In genomic region chr16:24839347-24839972, GRCh38 we compare ENCODE assay signal across 2 cellular contexts.
A peak's percentile ranks its signal among the peaks of the same experiment; 100 is the strongest.
TF ChIP-seq lines count a peak whose summit lies in the region.

No MANE protein-coding gene starts in this region.

TF ChIP-seq in IMR-90, 13 proteins besides CTCF, POLR2A, EP300 and RAD21:
- TF ChIP-seq MAFK (IDR thresholded peaks at IDR 0.05; ENCODE audit: low read depth, low read length): no peak
- TF ChIP-seq NFE2L2 (IDR thresholded peaks at IDR 0.05; ENCODE audit: low read depth, low read length): no peak
- TF ChIP-seq CHD1 (IDR thresholded peaks at IDR 0.05; ENCODE audit: low read depth, low read length): no peak
- TF ChIP-seq FOS (IDR thresholded peaks at IDR 0.05; ENCODE audit: low read depth, low read length): no peak
- no peak for TF ChIP-seq RFX5 (IDR thresholded peaks at IDR 0.05; ENCODE audit: low read depth, low read length)
- TF ChIP-seq BHLHE40 (IDR thresholded peaks at IDR 0.05; ENCODE audit: low read depth, low read length): no peak
- no peak for TF ChIP-seq USF2 (IDR thresholded peaks at IDR 0.05; ENCODE audit: low read depth, low read length)
- TF ChIP-seq MAZ (IDR thresholded peaks at IDR 0.05; ENCODE audit: borderline replicate concordance, low read depth, low read length): no peak
- no peak for TF ChIP-seq ELK1 (IDR thresholded peaks at IDR 0.05; ENCODE audit: borderline replicate concordance, low read depth, low read length)
- no peak for TF ChIP-seq MXI1 (IDR thresholded peaks at IDR 0.05; ENCODE audit: borderline replicate concordance, low read depth, low read length)
- TF ChIP-seq CEBPB (IDR thresholded peaks at IDR 0.05; ENCODE audit: low read depth, low read length): no peak

TF ChIP-seq in HepG2, 621 proteins besides CTCF, POLR2A, EP300 and RAD21:
- TF ChIP-seq ZFAT (CRISPR knock-in tag; conservative IDR thresholded peaks at IDR 0.05) (no peak), HNRNPL (IDR thresholded peaks at IDR 0.05; ENCODE audit: low read depth, low read length) (0 out of 2 replicates have a peak, but pooled peaks have one; percentile 32), ZNF362 (CRISPR knock-in tag; IDR thresholded peaks at IDR 0.05; ENCODE audit: borderline replicate concordance) (0 out of 2 replicates have a peak, but pooled peaks have one; percentile 33), ELK4 (CRISPR knock-in tag; IDR thresholded peaks at IDR 0.05; ENCODE audit: borderline replicate concordance) (no peak), ZNF18 (CRISPR knock-in tag; IDR thresholded peaks at IDR 0.05; ENCODE audit: insufficient replicate concordance) (peak; percentile 21), ZNF263 (CRISPR knock-in tag; IDR thresholded peaks at IDR 0.05) (no peak), ZNF331 (CRISPR knock-in tag; IDR thresholded peaks at IDR 0.05) (no peak), HNF1A (IDR thresholded peaks at IDR 0.05; ENCODE audit: low read depth) (peak; percentile 51), HNF1A (CRISPR knock-in tag; IDR thresholded peaks at IDR 0.05; ENCODE audit: borderline replicate concordance) (no peak), SRF (IDR thresholded peaks at IDR 0.05; ENCODE audit: low read depth, low read length) (peak; percentile 93), ZNF281 (CRISPR knock-in tag; IDR thresholded peaks at IDR 0.05; ENCODE audit: borderline replicate concordance) (no peak), GFI1 (CRISPR knock-in tag; IDR thresholded peaks at IDR 0.05; ENCODE audit: borderline replicate concordance) (peak; percentile 4; the same call in 1 of the 2 replicates), MBNL3 (CRISPR knock-in tag; conservative IDR thresholded peaks at IDR 0.05) (no peak), NR2F6 (IDR thresholded peaks at IDR 0.05) (0 out of 2 replicates have a peak, but pooled peaks have one; percentile 8), NR2F6 (CRISPR knock-in tag; IDR thresholded peaks at IDR 0.05) (no peak)
